In the genomic region with DNA sequence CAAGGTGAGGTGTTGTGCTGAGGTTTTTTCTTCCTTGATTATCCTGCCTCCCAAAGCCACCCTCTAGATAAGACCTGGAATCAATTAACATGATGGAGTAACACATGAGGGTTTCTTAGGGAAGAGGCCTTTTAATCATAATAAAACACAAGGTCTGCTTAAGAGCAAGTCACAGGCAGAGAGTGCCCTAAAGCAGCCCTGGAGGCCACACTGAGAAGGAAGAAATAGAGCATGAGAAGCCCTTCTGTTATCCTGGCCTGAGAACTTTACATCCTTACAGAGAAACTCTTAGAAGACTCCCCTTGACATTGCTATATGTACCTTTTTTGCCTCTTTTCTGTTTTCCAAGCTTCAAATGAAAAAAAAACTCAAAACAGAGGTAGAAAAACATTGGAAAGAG, we compare ENCODE assay signal across 33 cellular contexts.
"Had no signal": no experiment of that assay in that cellular context is flagged by ENCODE, and none has a peak within 500 bp of the region (broad histone marks: within the 10 kb centered on the region; RNA-seq: fewer than 3 reads in every experiment).

No MANE protein-coding gene starts in this region.

- DNase-seq: activated CD4-positive, alpha-beta memory T cell treated with anti-CD3 and anti-CD28 coated beads for 36 hours; activated CD4-positive, alpha-beta T cell treated with anti-CD3 and anti-CD28 coated beads for 1 hour; activated CD4-positive, alpha-beta T cell treated with anti-CD3 and anti-CD28 coated beads for 36 hours; activated CD4-positive, alpha-beta T cell treated with anti-CD3 and anti-CD28 coated beads for 48 hours; activated CD4-positive, alpha-beta T cell treated with anti-CD3 and anti-CD28 coated beads, Interleukin-2, amount 10 ng/mL, durations not matched to agents 7 days and 5 days; activated CD4-positive, CD25-positive, alpha-beta regulatory T cell; activated CD8-positive, alpha-beta memory T cell treated with anti-CD3 and anti-CD28 coated beads, Interleukin-2, amount 50 U/mL, for 4 hours; activated CD8-positive, alpha-beta T cell treated with anti-CD3 and anti-CD28 coated beads for 36 hours; activated effector memory CD4-positive, alpha-beta T cell treated with anti-CD3 and anti-CD28 coated beads, Interleukin-2, amount 50 U/mL, for 16 hours; activated gamma-delta T cell treated with Interleukin-2 at 50 U/mL for 16 hours; activated naive CD4-positive, alpha-beta T cell; activated naive CD4-positive, alpha-beta T cell treated with anti-CD3 and anti-CD28 coated beads for 36 hours; activated naive CD4-positive, alpha-beta T cell treated with anti-CD3 and anti-CD28 coated beads, Interleukin-2, amount 50 U/mL, for 16 hours; activated naive CD8-positive, alpha-beta T cell treated with anti-CD3 and anti-CD28 coated beads for 36 hours; activated T-cell treated with anti-CD3 and anti-CD28 coated beads, Interleukin-2, amount 50 U/mL, for 24 hours; activated T-cell treated with anti-CD3 and anti-CD28 coated beads, Interleukin-2, amount 50 U/mL, for 48 hours; adrenal gland; amniotic stem cell; aorta; body of pancreas; brain microvascular endothelial cell; central memory CD4-positive, alpha-beta T cell; cerebellar nuclear complex; T-helper 1 cell; T-helper 2 cell; T-helper 9 cell had no signal

- ATAC-seq: activated CD4-positive, alpha-beta T cell treated with anti-CD3 and anti-CD28 coated beads for 36 hours; activated CD4-positive, CD25-positive, alpha-beta regulatory T cell treated with anti-CD3 and anti-CD28 coated beads, Interleukin-2, amount 50 U/mL, for 24 hours; activated CD8-positive, alpha-beta T cell treated with anti-CD3 and anti-CD28 coated beads for 36 hours; activated naive CD4-positive, alpha-beta T cell treated with anti-CD3 and anti-CD28 coated beads, Interleukin-2, amount 50 U/mL, for 72 hours; body of pancreas; WTC11 had no signal

- H3K36me3 ChIP-seq: adrenal gland, brain microvascular endothelial cell, breast epithelium had no signal

- H3K4me1 ChIP-seq: adrenal gland, body of pancreas, breast epithelium had no signal

- H3K4me3 ChIP-seq: adrenal gland, body of pancreas, breast epithelium had no signal

- H3K27ac ChIP-seq: adrenal gland, body of pancreas, brain microvascular endothelial cell, breast epithelium, VCaP had no signal

- H3K9me3 ChIP-seq: adrenal gland, body of pancreas, breast epithelium had no signal

- FAIRE-seq: astrocyte, TTC549 had no signal

- H3K27me3 ChIP-seq: adrenal gland, body of pancreas, brain microvascular endothelial cell, breast epithelium had no signal
